Comparison of ENCODE assay signal across 16 cellular contexts in genomic region chr11:597166-597725, GRCh38. TPM values are rescaled to one million over a fixed set of nuclear protein-coding genes. Genes with fewer than 3 reads are reported as not detected.
A peak's percentile ranks its signal among the peaks of the same experiment; 100 is the strongest.
DNase-seq lines count a peak whose midpoint lies in the region; ATAC-seq and TF ChIP-seq lines count a peak whose summit lies in the region.
"Had no signal": no experiment of that assay in that cellular context is flagged by ENCODE, and none has a peak within 500 bp of the region (broad histone marks: within the 10 kb centered on the region; RNA-seq: fewer than 3 reads in every experiment).

No MANE protein-coding gene starts in this region.

- H3K36me3 Mint-ChIP-seq in CD14-positive monocyte (peaks cover 70 to 98% of the 10 kb centered on the region in 2 donors), T-helper 17 cell (ENCODE audit: low read depth) (peaks cover 4% of the 10 kb centered on the region)

- H3K4me3 Mint-ChIP-seq in CD14-positive monocyte (no peak overlapping the region), T-helper 17 cell (no peak overlapping the region)

- H3K27me3 Mint-ChIP-seq in CD14-positive monocyte (ENCODE audit: low read depth in 3 of 3) (no peaks in the 10 kb centered on the region), T-helper 17 cell (no peaks in the 10 kb centered on the region)

- peak overlapping the region in 1 of 7 donors; percentile 74 for H3K27ac Mint-ChIP-seq in CD14-positive monocyte
- peak overlapping the region; percentile 67 for H3K27ac Mint-ChIP-seq in T-helper 17 cell

- no peaks in the 10 kb centered on the region for H3K9me3 ChIP-seq in T-helper 17 cell (ENCODE audit: control insufficient read depth, low read length, poor library complexity, severe bottlenecking)
- H3K9me3 ChIP-seq: adrenal gland, suprapubic skin had no signal

- ATAC-seq in T-helper 17 cell = peak; percentile 37
- ATAC-seq in HG03432 (IDR thresholded peaks at IDR 0.05; ENCODE audit: unreplicated experiment) = no peak

- H3K4me3 ChIP-seq in GM12865 (ENCODE audit: low read depth, low read length) = no peak overlapping the region
- H3K4me3 ChIP-seq: adrenal gland, dorsolateral prefrontal cortex, suprapubic skin had no signal

- intact Hi-C loops in CD14-positive monocyte (cut with micrococcal nuclease) = no loop called here

- no peaks in the 10 kb centered on the region for H3K9me3 Mint-ChIP-seq in CD14-positive monocyte

- DNase-seq in CD14-positive monocyte (ENCODE audit: low spot score) (no peak), GM12865 (ENCODE audit: low read depth) (no peak), T-helper 17 cell (no peak), iPS-NIHi7 (ENCODE audit: extremely low spot score) (peak; percentile 74), activated gamma-delta T cell (lab: John Stamatoyannopoulos, UW) (no peak), cerebellar nuclear complex (lab: John Stamatoyannopoulos, UW) (no peak)
- DNase-seq in activated effector memory CD4-positive, alpha-beta T cell treated with Interleukin-2 at 50 U/mL for 16 hours = no peak
- DNase-seq: adrenal gland, dorsolateral prefrontal cortex, foreskin fibroblast, RPMI8226, T1000 had no signal

- peak; percentile 30 for TF ChIP-seq CTCF in CD14-positive monocyte (IDR thresholded peaks at IDR 0.05)
- peak; percentile 10 for TF ChIP-seq CTCF in GM12865 (IDR thresholded peaks at IDR 0.05; ENCODE audit: insufficient read depth, low read depth, low read length, missing control alignments)

- no peaks in the 10 kb centered on the region for H3K4me1 Mint-ChIP-seq in CD14-positive monocyte
- peaks cover 14% of the 10 kb centered on the region for H3K4me1 Mint-ChIP-seq in T-helper 17 cell

RNA-seq across cellular contexts. Expression of gene IRF7, which starts 18.5 kb away (rescaled TPM):
- 10 to 100 TPM; 38.6 to 42.9 TPM for polyA plus RNA-seq in CD14-positive monocyte
- 10 to 100 TPM; 40.3 to 44.0 TPM for total RNA-seq in T-helper 17 cell

RNA-seq across cellular contexts. Expression of gene PHRF1, which starts 21.0 kb away (rescaled TPM):
- 1 to 10 TPM; 1.3 to 3.3 TPM for polyA plus RNA-seq in CD14-positive monocyte
- 10 to 100 TPM; 36.7 to 44.8 TPM for total RNA-seq in T-helper 17 cell

RNA-seq across cellular contexts. Expression of gene CDHR5, which starts 27.5 kb away (rescaled TPM):
- polyA plus RNA-seq in CD14-positive monocyte = under 1 TPM; 0.18 TPM
- total RNA-seq in T-helper 17 cell = not detected
- total RNA-seq: dorsolateral prefrontal cortex, myocyte had no signal

RNA-seq across cellular contexts. Expression of gene SCT, which starts 29.7 kb away (rescaled TPM):
- not detected for polyA plus RNA-seq in CD14-positive monocyte
- not detected for total RNA-seq in T-helper 17 cell
- total RNA-seq: adrenal gland, myocyte, NCI-H460, suprapubic skin had no signal

RNA-seq across cellular contexts. Expression of gene RASSF7, which starts 36.5 kb away (rescaled TPM):
- 10 to 100 TPM in 1 of 2 donors, 1 to 10 TPM in 1; 10.0 to 12.4 TPM for polyA plus RNA-seq in CD14-positive monocyte
- 10 to 100 TPM; 24.6 to 29.4 TPM for total RNA-seq in T-helper 17 cell
